ENCODE assay signal across 26 cellular contexts in genomic region chr3:42975456-42975855, GRCh38.
"Had no signal": no experiment of that assay in that cellular context is flagged by ENCODE, and none has a peak within 500 bp of the region (broad histone marks: within the 10 kb centered on the region; RNA-seq: fewer than 3 reads in every experiment).

No MANE protein-coding gene starts in this region.

- ATAC-seq: esophagus mucosa; gastrocnemius medialis; left ventricle myocardium superior; lower lobe of right lung; naive thymus-derived CD8-positive, alpha-beta T cell; sciatic nerve; stimulated activated naive CD8-positive, alpha-beta T cell treated with anti-CD3 and anti-CD28 coated beads, Interleukin-15, amount 100 ng/mL, for 72 hours; upper lobe of right lung had no signal

- H3K27ac ChIP-seq: epithelial cell of prostate, gastrocnemius medialis, lower lobe of right lung, prostate gland, right atrium auricular region, suprapubic skin, transverse colon, upper lobe of right lung, uterus had no signal

- DNase-seq: effector CD8-positive, alpha-beta T cell; endodermal cell; foreskin fibroblast; gastrocnemius medialis; head of caudate nucleus; left ventricle myocardium superior; lower lobe of right lung; naive thymus-derived CD8-positive, alpha-beta T cell; nephron progenitor cell; nucleus accumbens; stimulated activated CD4-positive, alpha-beta T cell treated with anti-CD3 and anti-CD28 coated beads, Interleukin-12 subunit alpha, Interleukin-12 subunit beta, amount 100 ng/mL, for 4 hours; stimulated activated CD4-positive, alpha-beta T cell treated with anti-CD3 and anti-CD28 coated beads, Interleukin-1b, Interleukin-23, amount 100 ng/mL, for 48 hours; stimulated activated CD4-positive, alpha-beta T cell treated with anti-CD3 and anti-CD28 coated beads, Interleukin-4, amount 100 ng/mL, for 1 hour; stimulated activated CD8-positive, alpha-beta memory T cell treated with anti-CD3 and anti-CD28 coated beads, Interleukin-4, amount 100 ng/mL, for 48 hours; stimulated activated naive CD4-positive, alpha-beta T cell; stimulated activated naive CD8-positive, alpha-beta T cell treated with anti-CD3 and anti-CD28 coated beads, Interleukin-15, amount 100 ng/mL, for 72 hours; transverse colon; upper lobe of right lung; uterus had no signal

- H3K27me3 ChIP-seq: right atrium auricular region, uterus had no signal

- H3K4me3 ChIP-seq: gastrocnemius medialis, lower lobe of right lung, prostate gland, right atrium auricular region, smooth muscle cell, suprapubic skin, transverse colon, upper lobe of right lung, uterus had no signal
